Comparison of ENCODE assay signal across 8 cellular contexts in the genomic region with DNA sequence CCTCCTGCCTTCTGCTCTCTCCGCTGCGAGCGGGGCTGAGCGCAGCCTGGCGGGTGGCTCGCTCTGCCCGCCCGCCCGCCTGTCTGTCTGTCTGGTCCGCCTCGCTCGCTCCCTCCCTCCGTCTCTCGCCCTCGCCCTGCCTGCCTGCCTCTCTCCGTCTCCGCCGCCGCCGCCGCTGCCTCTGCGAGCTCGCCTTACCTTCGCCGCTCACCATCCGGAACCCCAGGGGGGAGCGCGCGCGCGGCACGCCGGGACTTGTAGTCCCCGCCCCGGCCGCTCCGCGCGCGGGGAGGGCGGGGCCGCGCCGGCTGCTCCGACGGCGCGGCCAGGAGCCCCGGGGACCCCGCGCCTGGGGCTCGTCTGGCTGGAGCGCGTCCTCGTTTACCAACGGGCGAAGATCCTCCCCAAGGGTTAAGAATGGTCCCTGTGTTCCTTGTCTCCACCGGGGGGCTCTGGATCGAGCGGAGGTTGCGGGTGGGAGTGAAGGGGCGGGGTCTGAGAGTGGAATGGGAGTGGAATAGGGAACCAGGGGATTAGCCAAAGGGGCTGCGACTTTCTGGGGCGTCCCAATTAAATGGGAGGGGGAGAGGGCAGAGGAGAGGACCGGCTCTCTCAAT. TPM values are rescaled to one million over a fixed set of nuclear protein-coding genes. Genes with fewer than 3 reads are reported as not detected.
DNase-seq lines count a peak whose midpoint lies in the region; ATAC-seq lines count a peak whose summit lies in the region.

A gene with protein sequence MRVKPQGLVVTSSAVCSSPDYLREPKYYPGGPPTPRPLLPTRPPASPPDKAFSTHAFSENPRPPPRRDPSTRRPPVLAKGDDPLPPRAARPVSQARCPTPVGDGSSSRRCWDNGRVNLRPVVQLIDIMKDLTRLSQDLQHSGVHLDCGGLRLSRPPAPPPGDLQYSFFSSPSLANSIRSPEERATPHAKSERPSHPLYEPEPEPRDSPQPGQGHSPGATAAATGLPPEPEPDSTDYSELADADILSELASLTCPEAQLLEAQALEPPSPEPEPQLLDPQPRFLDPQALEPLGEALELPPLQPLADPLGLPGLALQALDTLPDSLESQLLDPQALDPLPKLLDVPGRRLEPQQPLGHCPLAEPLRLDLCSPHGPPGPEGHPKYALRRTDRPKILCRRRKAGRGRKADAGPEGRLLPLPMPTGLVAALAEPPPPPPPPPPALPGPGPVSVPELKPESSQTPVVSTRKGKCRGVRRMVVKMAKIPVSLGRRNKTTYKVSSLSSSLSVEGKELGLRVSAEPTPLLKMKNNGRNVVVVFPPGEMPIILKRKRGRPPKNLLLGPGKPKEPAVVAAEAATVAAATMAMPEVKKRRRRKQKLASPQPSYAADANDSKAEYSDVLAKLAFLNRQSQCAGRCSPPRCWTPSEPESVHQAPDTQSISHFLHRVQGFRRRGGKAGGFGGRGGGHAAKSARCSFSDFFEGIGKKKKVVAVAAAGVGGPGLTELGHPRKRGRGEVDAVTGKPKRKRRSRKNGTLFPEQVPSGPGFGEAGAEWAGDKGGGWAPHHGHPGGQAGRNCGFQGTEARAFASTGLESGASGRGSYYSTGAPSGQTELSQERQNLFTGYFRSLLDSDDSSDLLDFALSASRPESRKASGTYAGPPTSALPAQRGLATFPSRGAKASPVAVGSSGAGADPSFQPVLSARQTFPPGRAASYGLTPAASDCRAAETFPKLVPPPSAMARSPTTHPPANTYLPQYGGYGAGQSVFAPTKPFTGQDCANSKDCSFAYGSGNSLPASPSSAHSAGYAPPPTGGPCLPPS (N-terminal part only) (minus strand): TSS at position 183 of the 617 bp plus-strand sequence. CDS start 52,029 bp downstream, outside the sequence.

- H3K27ac ChIP-seq in cingulate gyrus (ENCODE audit: low read depth, low read length): peak within 1 kb of the TSS; percentile 91

- no peaks in the 10 kb centered on the region for H3K36me3 Mint-ChIP-seq in activated CD4-positive, alpha-beta T cell treated with anti-CD3 and anti-CD28 coated beads, Interleukin-2, amount 10 ng/mL, durations not matched to agents 24 days and 14 days (ENCODE audit: low read depth)

- no peaks in the 10 kb centered on the region for H3K27me3 Mint-ChIP-seq in activated CD4-positive, alpha-beta T cell treated with anti-CD3 and anti-CD28 coated beads, Interleukin-2, amount 10 ng/mL, durations not matched to agents 24 days and 14 days

- H3K27ac Mint-ChIP-seq in activated CD4-positive, alpha-beta T cell treated with anti-CD3 and anti-CD28 coated beads, Interleukin-2, amount 10 ng/mL, durations not matched to agents 24 days and 14 days: peak within 1 kb of the TSS; percentile 92

- peak; percentile 63 for ATAC-seq in GM18502 (IDR thresholded peaks at IDR 0.05; ENCODE audit: poor library complexity, unreplicated experiment)
- peak; percentile 57 for ATAC-seq in HG03342 (IDR thresholded peaks at IDR 0.05; ENCODE audit: unreplicated experiment)
- peak; percentile 76 for ATAC-seq in left colon
- no peak for ATAC-seq in HG03457 (IDR thresholded peaks at IDR 0.05; ENCODE audit: unreplicated experiment)

- H3K9me3 Mint-ChIP-seq in activated CD4-positive, alpha-beta T cell treated with anti-CD3 and anti-CD28 coated beads, Interleukin-2, amount 10 ng/mL, durations not matched to agents 24 days and 14 days: no peaks in the 10 kb centered on the region

- peak within 1 kb of the TSS; percentile 99 for H3K4me3 Mint-ChIP-seq in activated CD4-positive, alpha-beta T cell treated with anti-CD3 and anti-CD28 coated beads, Interleukin-2, amount 10 ng/mL, durations not matched to agents 24 days and 14 days

- intact Hi-C loops in activated CD4-positive, alpha-beta T cell treated with anti-CD3 and anti-CD28 coated beads, Interleukin-2, amount 10 ng/mL, durations not matched to agents 24 days and 14 days (cut with micrococcal nuclease): loop anchor here (1.0 to 2.0 kb wide), 4 partner anchors 35 to 188 kb away; no protein-coding TSS in a partner anchor
- intact Hi-C loops in left colon (cut with DNase I, micrococcal nuclease): loop anchor here (5.0 to 10.0 kb wide), 2 partner anchors 202 to 209 kb away; a partner anchor contains a TSS

- DNase-seq in NCI-H69 (lab: John Stamatoyannopoulos, UW) (peak; percentile 94), left colon (peak; percentile 92 to 94)
- peak; percentile 98 for DNase-seq in activated CD4-positive, alpha-beta T cell treated with anti-CD3 and anti-CD28 coated beads, Interleukin-2, amount 10 ng/mL, durations not matched to agents 24 days and 14 days
- DNase-seq in stimulated activated CD4-positive, alpha-beta T cell treated with anti-CD3 and anti-CD28 coated beads, Interleukin-1b, Interleukin-23, amount 100 ng/mL, for 1 hour (ENCODE audit: low read depth in 2 of 2): peak; percentile 74 to 79

- H3K4me1 Mint-ChIP-seq in activated CD4-positive, alpha-beta T cell treated with anti-CD3 and anti-CD28 coated beads, Interleukin-2, amount 10 ng/mL, durations not matched to agents 24 days and 14 days: peaks cover 42% of the 10 kb centered on the region

RNA-seq across cellular contexts. Expression of the gene that starts here (rescaled TPM):
- total RNA-seq in activated CD4-positive, alpha-beta T cell treated with anti-CD3 and anti-CD28 coated beads, Interleukin-2, amount 10 ng/mL, durations not matched to agents 24 days and 14 days: 33.9 and 34.7 TPM in 2 replicates
- 10 to 100 TPM; 21.5 to 25.2 TPM for total RNA-seq in left colon
